In the genomic region with DNA sequence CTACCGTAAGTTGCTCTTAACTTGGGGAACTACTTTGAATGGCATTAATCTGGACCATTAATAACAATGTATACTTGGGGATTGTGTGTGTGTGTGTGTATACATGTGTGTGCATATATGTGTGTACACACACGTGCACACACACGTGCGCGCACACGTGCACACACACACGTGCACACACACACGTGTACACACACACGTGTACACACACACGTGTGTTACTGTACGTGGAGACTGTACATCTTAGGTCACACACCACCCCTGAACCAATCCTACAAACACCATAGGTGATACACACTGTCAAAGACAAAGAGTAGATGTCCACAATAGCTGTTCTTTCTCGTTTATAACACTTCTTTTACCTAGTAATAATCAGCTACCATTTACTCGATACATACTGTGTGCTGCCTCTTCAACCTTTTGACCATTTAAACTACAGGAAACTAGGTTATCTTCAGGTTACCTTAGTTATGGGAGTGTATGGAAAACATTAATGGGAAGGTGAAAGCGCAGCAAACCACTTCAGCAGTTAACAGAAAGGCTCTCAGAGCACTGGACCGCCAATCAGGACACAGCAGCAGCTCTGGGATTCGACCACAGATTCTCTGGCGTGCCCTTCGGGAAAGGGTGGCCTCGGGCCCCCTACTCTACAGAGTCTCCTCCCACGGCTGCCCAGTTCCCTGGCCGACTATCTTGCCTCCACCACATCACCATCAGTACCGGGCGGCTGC, we compare ENCODE assay signal across 8 cellular contexts. TPM values are rescaled to one million over a fixed set of nuclear protein-coding genes. Genes with fewer than 3 reads are reported as not detected.
DNase-seq lines count a peak whose midpoint lies in the region; ATAC-seq and TF ChIP-seq lines count a peak whose summit lies in the region.

No MANE protein-coding gene starts in this region.

- peaks cover 14 to 20% of the 10 kb centered on the region in 2 donors for H3K36me3 Mint-ChIP-seq in CD14-positive monocyte
- H3K36me3 Mint-ChIP-seq in activated naive CD8-positive, alpha-beta T cell treated with anti-CD3 and anti-CD28 coated beads, Interleukin-2, amount 10 ng/mL, durations not matched to agents 7 days and 5 days, result peaks cover 29% of the 10 kb centered on the region

- DNase-seq in CD14-positive monocyte (ENCODE audit: low spot score) (no peak), kidney glomerular epithelial cell (lab: John Stamatoyannopoulos, UW) (peak; percentile 59), thoracic aorta (ENCODE audit: low spot score) (no peak)
- no peak for DNase-seq in activated naive CD8-positive, alpha-beta T cell treated with anti-CD3 and anti-CD28 coated beads, Interleukin-2, amount 10 ng/mL, durations not matched to agents 7 days and 5 days
- DNase-seq in activated CD4-positive, alpha-beta T cell treated with anti-CD3 and anti-CD28 coated beads, Interleukin-2, amount 50 U/mL, for 48 hours, result no peak

- H3K27ac Mint-ChIP-seq in CD14-positive monocyte, result peak overlapping the region; percentile 92 to 99 (median 99)
- H3K27ac Mint-ChIP-seq in activated naive CD8-positive, alpha-beta T cell treated with anti-CD3 and anti-CD28 coated beads, Interleukin-2, amount 10 ng/mL, durations not matched to agents 7 days and 5 days, result peak overlapping the region; percentile 95

- POLR2A ChIA-PET in activated naive CD8-positive, alpha-beta T cell treated with anti-CD3 and anti-CD28 coated beads, Interleukin-2, amount 10 ng/mL, durations not matched to agents 7 days and 5 days (lab: Charles Lee), result interaction anchor here (0.7 to 1.6 kb wide), 8 partner anchors 9 to 338 kb away, joined by 3 to 6 read pairs (median 4); partner anchors contain the start of genes LIMS1 and RANBP2

- no peaks in the 10 kb centered on the region for H3K36me3 ChIP-seq in thoracic aorta

- H3K9me3 ChIP-seq in thoracic aorta, result no peaks in the 10 kb centered on the region

- H3K27ac ChIP-seq in thoracic aorta, result peak overlapping the region; percentile 77 to 82

- peaks cover 18% of the 10 kb centered on the region for H3K4me1 Mint-ChIP-seq in CD14-positive monocyte
- peaks cover 18% of the 10 kb centered on the region for H3K4me1 Mint-ChIP-seq in activated naive CD8-positive, alpha-beta T cell treated with anti-CD3 and anti-CD28 coated beads, Interleukin-2, amount 10 ng/mL, durations not matched to agents 7 days and 5 days

- H3K27me3 ChIP-seq in thoracic aorta (replicated peaks; ENCODE audit: insufficient read depth), result no peaks in the 10 kb centered on the region

- H3K9me3 Mint-ChIP-seq in CD14-positive monocyte, result peaks cover 0 to 3% (median 0%) of the 10 kb centered on the region in 7 donors
- H3K9me3 Mint-ChIP-seq in activated naive CD8-positive, alpha-beta T cell treated with anti-CD3 and anti-CD28 coated beads, Interleukin-2, amount 10 ng/mL, durations not matched to agents 7 days and 5 days, result peaks cover 7% of the 10 kb centered on the region

- TF ChIP-seq CTCF in CD14-positive monocyte (IDR thresholded peaks at IDR 0.05) (no peak), thoracic aorta (IDR thresholded peaks at IDR 0.05) (no peak)

- H3K4me3 ChIP-seq in thoracic aorta, result peak overlapping the region; percentile 76

- intact Hi-C loops in CD14-positive monocyte (cut with micrococcal nuclease), result loop anchor here (5.0 to 10.0 kb wide), 2 partner anchors 84 to 87 kb away; partner anchors contain the start of gene LIMS1 (in 2 of the 2)

- ATAC-seq in HG03097 (IDR thresholded peaks at IDR 0.05; ENCODE audit: low FRiP score, unreplicated experiment), result peak; percentile 12
- no peak for ATAC-seq in activated naive CD8-positive, alpha-beta T cell treated with anti-CD3 and anti-CD28 coated beads, Interleukin-2, amount 10 ng/mL, durations not matched to agents 7 days and 5 days (ENCODE audit: low read depth)
- ATAC-seq in thoracic aorta (ENCODE audit: insufficient number of reproducible peaks, low FRiP score, low read depth), result no peak
- no peak for ATAC-seq in GM19455 (IDR thresholded peaks at IDR 0.05; ENCODE audit: unreplicated experiment)
- ATAC-seq in GM18517 (IDR thresholded peaks at IDR 0.05; ENCODE audit: unreplicated experiment), result no peak

- H3K27me3 Mint-ChIP-seq in CD14-positive monocyte (ENCODE audit: low read depth in 3 of 3), result peaks cover 0 to 4% (median 0%) of the 10 kb centered on the region in 3 donors
- H3K27me3 Mint-ChIP-seq in activated naive CD8-positive, alpha-beta T cell treated with anti-CD3 and anti-CD28 coated beads, Interleukin-2, amount 10 ng/mL, durations not matched to agents 7 days and 5 days, result no peaks in the 10 kb centered on the region

- H3K4me3 Mint-ChIP-seq in CD14-positive monocyte, result peak overlapping the region; percentile 92 to 97
- peak overlapping the region; percentile 95 for H3K4me3 Mint-ChIP-seq in activated naive CD8-positive, alpha-beta T cell treated with anti-CD3 and anti-CD28 coated beads, Interleukin-2, amount 10 ng/mL, durations not matched to agents 7 days and 5 days

- peaks cover 0 to 13% of the 10 kb centered on the region in 2 donors for H3K4me1 ChIP-seq in thoracic aorta (ENCODE audit: control insufficient read depth in 1 of 2, low read depth in 2 of 2)

RNA-seq across cellular contexts. Expression of gene GCC2, which starts 0.9 kb away (rescaled TPM):
- 10 to 100 TPM in 1 of 2 donors, 1 to 10 TPM in 1; 6.0 to 13.7 TPM for polyA plus RNA-seq in CD14-positive monocyte
- 10 to 100 TPM; 85.7 to 92.2 TPM for total RNA-seq in activated naive CD8-positive, alpha-beta T cell treated with anti-CD3 and anti-CD28 coated beads, Interleukin-2, amount 10 ng/mL, durations not matched to agents 7 days and 5 days
- 10 to 100 TPM; 40.4 to 46.0 TPM for total RNA-seq in thoracic aorta
